8 cellular contexts compared by ENCODE assay signal in the genomic region with DNA sequence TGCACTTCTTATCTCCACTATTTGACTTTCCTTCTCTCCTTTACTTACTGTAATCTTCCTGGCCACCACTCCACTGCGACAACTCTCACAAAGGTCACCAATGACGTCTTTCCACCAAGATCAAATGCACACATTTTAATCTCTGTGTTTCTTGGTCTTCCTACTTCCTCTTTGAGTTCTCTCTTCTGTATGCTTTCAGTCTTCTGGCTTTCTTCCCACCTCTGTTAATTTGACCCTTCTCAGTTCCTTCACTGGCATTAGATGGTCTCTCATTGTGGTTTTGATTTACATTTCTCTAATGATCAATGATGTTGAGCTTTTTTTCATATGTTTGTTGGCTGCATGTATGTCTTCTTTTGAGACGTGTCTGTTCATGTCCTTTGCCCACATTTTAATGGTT. TPM values are rescaled to one million over a fixed set of nuclear protein-coding genes. Genes with fewer than 3 reads are reported as not detected.
DNase-seq lines count a peak whose midpoint lies in the region; ATAC-seq and TF ChIP-seq lines count a peak whose summit lies in the region.

No MANE protein-coding gene starts in this region.

- no peaks in the 10 kb centered on the region for H4K20me1 ChIP-seq in neural progenitor cell (ENCODE audit: low read depth)

- no peak overlapping the region for H3K4me3 ChIP-seq in naive thymus-derived CD4-positive, alpha-beta T cell (ENCODE audit: low read length)
- no peak overlapping the region for H3K4me3 ChIP-seq in neural progenitor cell
- H3K4me3 ChIP-seq in effector memory CD4-positive, alpha-beta T cell (ENCODE audit: insufficient read depth, low read depth, low read length, poor library complexity, severe bottlenecking) = no peak overlapping the region

- DNase-seq in SIG-M5 treated with dmso at 0.1 percent for 504 hours (lab: John Stamatoyannopoulos, UW; ENCODE audit: unreplicated experiment) (peak; percentile 30), SIG-M5 (lab: John Stamatoyannopoulos, UW) (no peak), NOMO-1 treated with dmso at 0.1 percent for 144 hours (lab: John Stamatoyannopoulos, UW; ENCODE audit: unreplicated experiment) (peak; percentile 8), neural progenitor cell (ENCODE audit: low spot score) (no peak), HEK293T (ENCODE audit: extremely low spot score) (no peak)
- DNase-seq in naive thymus-derived CD4-positive, alpha-beta T cell = peak in 3 of 9 donors; percentile 2 to 34 (median 9)
- DNase-seq in effector memory CD4-positive, alpha-beta T cell = no peak

- POLR2A ChIA-PET in naive thymus-derived CD4-positive, alpha-beta T cell (lab: Charles Lee) = no interaction called here
- POLR2A ChIA-PET in HEK293T (lab: Yijun Ruan, JAX) = no interaction called here

- H3K9ac ChIP-seq in neural progenitor cell = no peak overlapping the region

- peak; percentile 91 for ATAC-seq in HG02610 (IDR thresholded peaks at IDR 0.05; ENCODE audit: unreplicated experiment)
- peak; percentile 54 for ATAC-seq in naive thymus-derived CD4-positive, alpha-beta T cell

- H3K9me3 Mint-ChIP-seq in naive thymus-derived CD4-positive, alpha-beta T cell = peaks cover 0 to 33% (median 6%) of the 10 kb centered on the region in 11 donors
- peaks cover 3% of the 10 kb centered on the region for H3K9me3 Mint-ChIP-seq in neural progenitor cell

- intact Hi-C loops in naive thymus-derived CD4-positive, alpha-beta T cell (cut with micrococcal nuclease) = loop anchor here in 1 of 2 donors (2.0 to 5.0 kb wide), 2 partner anchors 20 to 96 kb away; no protein-coding TSS in a partner anchor

- H3K27me3 ChIP-seq in naive thymus-derived CD4-positive, alpha-beta T cell (ENCODE audit: control insufficient read depth in 2 of 2, insufficient read depth in 2 of 2, low read length in 2 of 2) = no peaks in the 10 kb centered on the region
- no peaks in the 10 kb centered on the region for H3K27me3 ChIP-seq in neural progenitor cell
- H3K27me3 ChIP-seq in effector memory CD4-positive, alpha-beta T cell (replicated peaks; ENCODE audit: control insufficient read depth, insufficient read depth, low read length, poor library complexity, severe bottlenecking) = no peaks in the 10 kb centered on the region

- H3K79me2 ChIP-seq in neural progenitor cell (ENCODE audit: low read depth) = no peaks in the 10 kb centered on the region

- H3F3A ChIP-seq in neural progenitor cell (ENCODE audit: low read depth) = no peaks in the 10 kb centered on the region

- H3K27ac ChIP-seq in naive thymus-derived CD4-positive, alpha-beta T cell (ENCODE audit: low read depth, low read length) = no peak overlapping the region
- H3K27ac ChIP-seq in neural progenitor cell = no peak overlapping the region
- H3K27ac ChIP-seq in effector memory CD4-positive, alpha-beta T cell (ENCODE audit: insufficient read depth, low read length, poor library complexity, severe bottlenecking) = no peak overlapping the region

- H3K27ac Mint-ChIP-seq in naive thymus-derived CD4-positive, alpha-beta T cell = peak overlapping the region in 8 of 9 donors; percentile 4 to 50 (median 26)
- H3K27ac Mint-ChIP-seq in neural progenitor cell = no peak overlapping the region

- H3K4me1 ChIP-seq in naive thymus-derived CD4-positive, alpha-beta T cell (ENCODE audit: control insufficient read depth in 2 of 2, insufficient read depth in 2 of 2, low read length in 2 of 2) = peaks cover 0 to 4% of the 10 kb centered on the region in 2 donors
- H3K4me1 ChIP-seq in neural progenitor cell = no peaks in the 10 kb centered on the region
- H3K4me1 ChIP-seq in effector memory CD4-positive, alpha-beta T cell (ENCODE audit: control insufficient read depth, insufficient read depth, low read length, poor library complexity, severe bottlenecking) = no peaks in the 10 kb centered on the region

- H3K4me1 Mint-ChIP-seq in naive thymus-derived CD4-positive, alpha-beta T cell = peaks cover 7 to 36% (median 27%) of the 10 kb centered on the region in 7 donors
- no peaks in the 10 kb centered on the region for H3K4me1 Mint-ChIP-seq in neural progenitor cell

- H3K9me3 ChIP-seq in naive thymus-derived CD4-positive, alpha-beta T cell (ENCODE audit: control insufficient read depth in 2 of 3, low read length in 3 of 3) = no peaks in the 10 kb centered on the region
- H3K9me3 ChIP-seq in neural progenitor cell (ENCODE audit: low read depth) = no peaks in the 10 kb centered on the region
- H3K9me3 ChIP-seq in effector memory CD4-positive, alpha-beta T cell (ENCODE audit: control insufficient read depth, low read length) = no peaks in the 10 kb centered on the region

- no peaks in the 10 kb centered on the region for H3K36me3 ChIP-seq in naive thymus-derived CD4-positive, alpha-beta T cell (ENCODE audit: control insufficient read depth in 2 of 3, insufficient read depth in 3 of 3, low read length in 3 of 3)
- no peaks in the 10 kb centered on the region for H3K36me3 ChIP-seq in neural progenitor cell
- no peaks in the 10 kb centered on the region for H3K36me3 ChIP-seq in effector memory CD4-positive, alpha-beta T cell (ENCODE audit: control insufficient read depth, insufficient read depth, low read length)

- H3K4me3 Mint-ChIP-seq in naive thymus-derived CD4-positive, alpha-beta T cell = peak overlapping the region in 7 of 10 donors; percentile 3 to 50 (median 14)
- no peak overlapping the region for H3K4me3 Mint-ChIP-seq in neural progenitor cell

- no peaks in the 10 kb centered on the region for H3K27me3 Mint-ChIP-seq in naive thymus-derived CD4-positive, alpha-beta T cell
- no peaks in the 10 kb centered on the region for H3K27me3 Mint-ChIP-seq in neural progenitor cell (ENCODE audit: insufficient read depth, low read depth)

- CTCF ChIA-PET in naive thymus-derived CD4-positive, alpha-beta T cell (lab: Charles Lee) = no interaction called here
- CTCF ChIA-PET in HEK293T (lab: Yijun Ruan, JAX) = interaction anchor here (0.7 kb wide), 1 partner anchor 71 kb away, joined by 5 read pairs; no protein-coding TSS in a partner anchor

- H3K36me3 Mint-ChIP-seq in naive thymus-derived CD4-positive, alpha-beta T cell = peaks cover 0 to 29% (median 3%) of the 10 kb centered on the region in 5 donors
- no peaks in the 10 kb centered on the region for H3K36me3 Mint-ChIP-seq in neural progenitor cell

- no peak for TF ChIP-seq CTCF in neural progenitor cell (IDR thresholded peaks at IDR 0.05)

- H3K4me2 ChIP-seq in neural progenitor cell = no peak overlapping the region

- no peak overlapping the region for H2AFZ ChIP-seq in neural progenitor cell (replicated peaks)

TF ChIP-seq in HEK293T, 16 proteins besides CTCF, POLR2A, EP300 and RAD21:
- no peak for TF ChIP-seq SUZ12 (IDR thresholded peaks at IDR 0.05)
- TF ChIP-seq ELF4 (IDR thresholded peaks at IDR 0.05) = no peak
- TF ChIP-seq BHLHE40 (IDR thresholded peaks at IDR 0.05; ENCODE audit: borderline replicate concordance) = no peak
- TF ChIP-seq ARNT (IDR thresholded peaks at IDR 0.05) = no peak
- no peak for TF ChIP-seq HDGF (IDR thresholded peaks at IDR 0.05; ENCODE audit: borderline replicate concordance)
- TF ChIP-seq FOXM1 (IDR thresholded peaks at IDR 0.05; ENCODE audit: borderline replicate concordance) = no peak
- TF ChIP-seq TARDBP (IDR thresholded peaks at IDR 0.05) = no peak
- TF ChIP-seq ZNF384 (IDR thresholded peaks at IDR 0.05) = no peak
- TF ChIP-seq L3MBTL2 (conservative IDR thresholded peaks at IDR 0.05) = no peak
- no peak for TF ChIP-seq LEF1 (IDR thresholded peaks at IDR 0.05; ENCODE audit: borderline replicate concordance)
- TF ChIP-seq, protein P1, sequence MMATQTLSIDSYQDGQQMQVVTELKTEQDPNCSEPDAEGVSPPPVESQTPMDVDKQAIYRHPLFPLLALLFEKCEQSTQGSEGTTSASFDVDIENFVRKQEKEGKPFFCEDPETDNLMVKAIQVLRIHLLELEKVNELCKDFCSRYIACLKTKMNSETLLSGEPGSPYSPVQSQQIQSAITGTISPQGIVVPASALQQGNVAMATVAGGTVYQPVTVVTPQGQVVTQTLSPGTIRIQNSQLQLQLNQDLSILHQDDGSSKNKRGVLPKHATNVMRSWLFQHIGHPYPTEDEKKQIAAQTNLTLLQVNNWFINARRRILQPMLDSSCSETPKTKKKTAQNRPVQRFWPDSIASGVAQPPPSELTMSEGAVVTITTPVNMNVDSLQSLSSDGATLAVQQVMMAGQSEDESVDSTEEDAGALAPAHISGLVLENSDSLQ (IDR thresholded peaks at IDR 0.05) = no peak
- no peak for TF ChIP-seq FOXK2 (IDR thresholded peaks at IDR 0.05)
- no peak for TF ChIP-seq NFRKB (IDR thresholded peaks at IDR 0.05)
- no peak for TF ChIP-seq FOXA1 (IDR thresholded peaks at IDR 0.05)
- TF ChIP-seq CTBP1 (IDR thresholded peaks at IDR 0.05; ENCODE audit: borderline replicate concordance) = no peak
- no peak for TF ChIP-seq SP1 (IDR thresholded peaks at IDR 0.05)

RNA-seq across cellular contexts. Expression of a gene that starts 31.9 kb away (rescaled TPM):
- total RNA-seq in naive thymus-derived CD4-positive, alpha-beta T cell = 100 to 1,000 TPM; 167 to 231 (median 189) TPM
- 100 to 1,000 TPM; 213 to 236 TPM for polyA plus RNA-seq in naive thymus-derived CD4-positive, alpha-beta T cell
- total RNA-seq in neural progenitor cell (ENCODE audit: low replicate concordance) = 26.5 and 43.0 TPM in 2 replicates

Comparison
In these comparisons a context has a peak if more than half of its experiments do, and no peak if none do; other contexts are left out.
1. DNase-seq: peak in SIG-M5 treated with dmso at 0.1 percent for 504 hours (single experiment) and NOMO-1 treated with dmso at 0.1 percent for 144 hours (single experiment); none in SIG-M5 (single experiment), neural progenitor cell (single experiment), effector memory CD4-positive, alpha-beta T cell (0 of 3) and HEK293T (single experiment).